In genomic region chr10:48656241-48656921, GRCh38 we compare ENCODE assay signal across 8 cellular contexts. TPM values are rescaled to one million over a fixed set of nuclear protein-coding genes. Genes with fewer than 3 reads are reported as not detected.
DNase-seq lines count a peak whose midpoint lies in the region; ATAC-seq and TF ChIP-seq lines count a peak whose summit lies in the region.

No MANE protein-coding gene starts in this region.

- no peak overlapping the region for H3K27ac Mint-ChIP-seq in activated T-helper 17 cell treated with anti-CD3 and anti-CD28 coated beads, Interleukin-2, amount 50 U/mL, for 72 hours
- no peak overlapping the region for H3K27ac Mint-ChIP-seq in natural killer cell treated with Interleukin-12 subunit alpha and Interleukin-12 subunit beta and Interleukin-15 and Interleukin-18, amount 100 ng/mL, for 72 hours
- H3K27ac Mint-ChIP-seq in stimulated activated naive B cell treated with anti-CD40 and anti-IgM and Interleukin-4, amounts not matched to agents 10 μg/mL and 1 μg/mL and 100 μg/mL, for 72 hours, result peak overlapping the region; percentile 86

- peaks cover 14% of the 10 kb centered on the region for H3K27me3 Mint-ChIP-seq in activated T-helper 17 cell treated with anti-CD3 and anti-CD28 coated beads, Interleukin-2, amount 50 U/mL, for 72 hours
- H3K27me3 Mint-ChIP-seq in natural killer cell treated with Interleukin-12 subunit alpha and Interleukin-12 subunit beta and Interleukin-15 and Interleukin-18, amount 100 ng/mL, for 72 hours, result peaks cover 28 to 35% of the 10 kb centered on the region in 2 donors
- H3K27me3 Mint-ChIP-seq in stimulated activated naive B cell treated with anti-CD40 and anti-IgM and Interleukin-4, amounts not matched to agents 10 μg/mL and 1 μg/mL and 100 μg/mL, for 72 hours, result peaks cover 22 to 27% of the 10 kb centered on the region in 2 donors

- H3K9me3 ChIP-seq in HUES48 (ENCODE audit: control insufficient read depth, insufficient read depth, low read length), result no peaks in the 10 kb centered on the region

- H3K27ac ChIP-seq in HUES48 (ENCODE audit: low read depth, low read length), result no peak overlapping the region

- H3K4me3 Mint-ChIP-seq in activated T-helper 17 cell treated with anti-CD3 and anti-CD28 coated beads, Interleukin-2, amount 50 U/mL, for 72 hours, result peak overlapping the region; percentile 75
- peak overlapping the region; percentile 83 for H3K4me3 Mint-ChIP-seq in natural killer cell treated with Interleukin-12 subunit alpha and Interleukin-12 subunit beta and Interleukin-15 and Interleukin-18, amount 100 ng/mL, for 72 hours
- peak overlapping the region; percentile 87 to 89 for H3K4me3 Mint-ChIP-seq in stimulated activated naive B cell treated with anti-CD40 and anti-IgM and Interleukin-4, amounts not matched to agents 10 μg/mL and 1 μg/mL and 100 μg/mL, for 72 hours

- H3K4me1 Mint-ChIP-seq in activated T-helper 17 cell treated with anti-CD3 and anti-CD28 coated beads, Interleukin-2, amount 50 U/mL, for 72 hours, result peaks cover 4% of the 10 kb centered on the region
- peaks cover 19 to 21% of the 10 kb centered on the region in 2 donors for H3K4me1 Mint-ChIP-seq in natural killer cell treated with Interleukin-12 subunit alpha and Interleukin-12 subunit beta and Interleukin-15 and Interleukin-18, amount 100 ng/mL, for 72 hours (ENCODE audit: low read depth in 2 of 2)
- H3K4me1 Mint-ChIP-seq in stimulated activated naive B cell treated with anti-CD40 and anti-IgM and Interleukin-4, amounts not matched to agents 10 μg/mL and 1 μg/mL and 100 μg/mL, for 72 hours, result peaks cover 44 to 79% of the 10 kb centered on the region in 2 donors

- no peak overlapping the region for H3K9ac ChIP-seq in HUES48 (ENCODE audit: low read depth, low read length)

- H3K4me3 ChIP-seq in HUES48 (ENCODE audit: low read depth, low read length) (peak overlapping the region; percentile 63), fibroblast of pulmonary artery (replicated peaks; ENCODE audit: low read depth, low read length) (peak overlapping the region; percentile 58)

- H3K36me3 Mint-ChIP-seq in activated T-helper 17 cell treated with anti-CD3 and anti-CD28 coated beads, Interleukin-2, amount 50 U/mL, for 72 hours (ENCODE audit: low read depth), result no peaks in the 10 kb centered on the region
- H3K36me3 Mint-ChIP-seq in natural killer cell treated with Interleukin-12 subunit alpha and Interleukin-12 subunit beta and Interleukin-15 and Interleukin-18, amount 100 ng/mL, for 72 hours, result peaks cover 6% of the 10 kb centered on the region
- peaks cover under 1 to 10% of the 10 kb centered on the region in 2 donors for H3K36me3 Mint-ChIP-seq in stimulated activated naive B cell treated with anti-CD40 and anti-IgM and Interleukin-4, amounts not matched to agents 10 μg/mL and 1 μg/mL and 100 μg/mL, for 72 hours

- peaks cover 8% of the 10 kb centered on the region; the same call in 1 of the 2 replicates for H3K4me1 ChIP-seq in HUES48 (ENCODE audit: control insufficient read depth, insufficient read depth, low read length)

- peak; percentile 53 for TF ChIP-seq CTCF in fibroblast of pulmonary artery (IDR thresholded peaks at IDR 0.05; ENCODE audit: low read length, missing control alignments)

- no peaks in the 10 kb centered on the region for H3K36me3 ChIP-seq in HUES48 (ENCODE audit: control insufficient read depth, insufficient read depth, low read length)

- no peaks in the 10 kb centered on the region for H3K9me3 Mint-ChIP-seq in activated T-helper 17 cell treated with anti-CD3 and anti-CD28 coated beads, Interleukin-2, amount 50 U/mL, for 72 hours
- H3K9me3 Mint-ChIP-seq in natural killer cell treated with Interleukin-12 subunit alpha and Interleukin-12 subunit beta and Interleukin-15 and Interleukin-18, amount 100 ng/mL, for 72 hours, result no peaks in the 10 kb centered on the region
- peaks cover 0 to 2% of the 10 kb centered on the region in 2 donors for H3K9me3 Mint-ChIP-seq in stimulated activated naive B cell treated with anti-CD40 and anti-IgM and Interleukin-4, amounts not matched to agents 10 μg/mL and 1 μg/mL and 100 μg/mL, for 72 hours

- peaks cover 29% of the 10 kb centered on the region for H3K27me3 ChIP-seq in HUES48 (ENCODE audit: control insufficient read depth, insufficient read depth, low read length)

- DNase-seq in DMS114 treated with DMSO at 0.1 percent for 48 hours (lab: John Stamatoyannopoulos, UW; ENCODE audit: unreplicated experiment) (peak; percentile 74), RKO (ENCODE audit: low spot score) (peak; percentile 97), fibroblast of pulmonary artery (ENCODE audit: low read depth) (peak; percentile 95)
- peak; percentile 95 for DNase-seq in natural killer cell treated with Interleukin-12 subunit alpha and Interleukin-12 subunit beta and Interleukin-15 and Interleukin-18, amount 100 ng/mL, for 72 hours (ENCODE audit: low spot score)
- DNase-seq in stimulated activated naive B cell treated with anti-CD40 and anti-IgM and Interleukin-4, amounts not matched to agents 10 μg/mL and 1 μg/mL and 100 μg/mL, for 72 hours, result peak; percentile 92

- peak; percentile 76 for ATAC-seq in GM21447 (IDR thresholded peaks at IDR 0.05; ENCODE audit: unreplicated experiment)
- ATAC-seq in activated T-helper 17 cell treated with anti-CD3 and anti-CD28 coated beads, Interleukin-2, amount 50 U/mL, for 72 hours (replicated peaks), result peak; percentile 96
- peak; percentile 96 to 99 for ATAC-seq in natural killer cell treated with Interleukin-12 subunit alpha and Interleukin-12 subunit beta and Interleukin-15 and Interleukin-18, amount 100 ng/mL, for 72 hours
- peak; percentile 91 to 94 for ATAC-seq in stimulated activated naive B cell treated with anti-CD40 and anti-IgM and Interleukin-4, amounts not matched to agents 10 μg/mL and 1 μg/mL and 100 μg/mL, for 72 hours (replicated peaks)

RNA-seq across cellular contexts. Expression of gene WDFY4, which starts 28.3 kb away (rescaled TPM):
- under 1 TPM; 0.35 to 0.90 TPM for total RNA-seq in activated T-helper 17 cell treated with anti-CD3 and anti-CD28 coated beads, Interleukin-2, amount 50 U/mL, for 72 hours
- total RNA-seq in natural killer cell treated with Interleukin-12 subunit alpha and Interleukin-12 subunit beta and Interleukin-15 and Interleukin-18, amount 100 ng/mL, for 72 hours, result 1 to 10 TPM in 1 of 2 donors, not detected in 1; 2.0 TPM

RNA-seq across cellular contexts. Expression of gene ARHGAP22, which starts 51.5 kb away (rescaled TPM):
- total RNA-seq in activated T-helper 17 cell treated with anti-CD3 and anti-CD28 coated beads, Interleukin-2, amount 50 U/mL, for 72 hours, result under 1 TPM; 0.32 to 0.48 TPM
- total RNA-seq in natural killer cell treated with Interleukin-12 subunit alpha and Interleukin-12 subunit beta and Interleukin-15 and Interleukin-18, amount 100 ng/mL, for 72 hours, result 1 to 10 TPM in 1 of 2 donors, under 1 TPM in 1; 0.14 to 1.8 TPM
